ENCODE assay signal across 8 cellular contexts in genomic region chr13:21668665-21669599, GRCh38. TPM values are rescaled to one million over a fixed set of nuclear protein-coding genes. Genes with fewer than 3 reads are reported as not detected.
DNase-seq lines count a peak whose midpoint lies in the region; ATAC-seq and TF ChIP-seq lines count a peak whose summit lies in the region.

No MANE protein-coding gene starts in this region.

- H4K20me1 ChIP-seq in Loucy (ENCODE audit: insufficient read depth, low read length, poor library complexity, severe bottlenecking) = no peaks in the 10 kb centered on the region
- H4K20me1 ChIP-seq in PC-9 (ENCODE audit: insufficient read depth) = no peaks in the 10 kb centered on the region

- no peaks in the 10 kb centered on the region for H3K9me2 ChIP-seq in Loucy (replicated peaks; ENCODE audit: low read depth, low read length)
- H3K9me2 ChIP-seq in PC-9 (ENCODE audit: insufficient read depth) = no peaks in the 10 kb centered on the region

- H3F3A ChIP-seq in Loucy (ENCODE audit: low read depth) = no peaks in the 10 kb centered on the region
- no peaks in the 10 kb centered on the region for H3F3A ChIP-seq in PC-9 (ENCODE audit: insufficient read depth, low read depth)

- H3K4me2 ChIP-seq in Loucy (ENCODE audit: low read depth, low read length, poor library complexity, severe bottlenecking) = peak overlapping the region; percentile 85
- no peak overlapping the region for H3K4me2 ChIP-seq in PC-9

- CTCF ChIA-PET in PC-9 (lab: Charles Lee) = no interaction called here

- no peak for TF ChIP-seq CTCF in Loucy (conservative IDR thresholded peaks at IDR 0.05; ENCODE audit: low read length)
- TF ChIP-seq CTCF in PC-9 (conservative IDR thresholded peaks at IDR 0.05) = no peak

- no peak for TF ChIP-seq POLR2A in GM18505 (IDR thresholded peaks at IDR 0.05; ENCODE audit: borderline replicate concordance, extremely low read depth, insufficient read depth, insufficient read length)

- no peak overlapping the region for H3K27ac ChIP-seq in PC-9

- H2AFZ ChIP-seq in Loucy (ENCODE audit: low read length) (peak overlapping the region; percentile 82), PC-9 (no peak overlapping the region)

- no TSS peak for BruUV-seq in PC-9 (replicated peaks; lab: Mats Ljungman, UMichigan)

- H3K36me3 ChIP-seq in Loucy (ENCODE audit: insufficient read depth, low read length) (no peaks in the 10 kb centered on the region), PC-9 (ENCODE audit: low read depth) (no peaks in the 10 kb centered on the region)

- POLR2A ChIA-PET in PC-9 (lab: Charles Lee; ENCODE audit: unreplicated experiment) = no interaction called here

- ATAC-seq in left ventricle myocardium superior (no peak), GM18505 (IDR thresholded peaks at IDR 0.05; ENCODE audit: unreplicated experiment) (no peak)

- H3K4me1 ChIP-seq in Loucy (ENCODE audit: insufficient read depth, low read length, poor library complexity, severe bottlenecking) (peaks cover 16% of the 10 kb centered on the region), PC-9 (replicated peaks; ENCODE audit: insufficient read depth) (no peaks in the 10 kb centered on the region)

- DNase-seq in DMS53 treated with DMSO at 0.1 percent for 48 hours (lab: John Stamatoyannopoulos, UW; ENCODE audit: unreplicated experiment) (peak; percentile 29), activated gamma-delta T cell (lab: John Stamatoyannopoulos, UW) (peak; percentile 19), left ventricle myocardium superior (peak; percentile 39), retina (peak; percentile 88), NCI-H2171 treated with DMSO at 0.1 percent for 48 hours (lab: John Stamatoyannopoulos, UW) (no peak), PC-9 (no peak)

- H3K4me3 ChIP-seq in Loucy (ENCODE audit: low read length, poor library complexity, severe bottlenecking) (peak overlapping the region; percentile 79), PC-9 (no peak overlapping the region)

- intact Hi-C loops in left ventricle myocardium superior (cut with micrococcal nuclease) (no loop called here), PC-9 (cut with micrococcal nuclease; ENCODE audit: unreplicated experiment) (no loop called here)

- peak overlapping the region; percentile 90 for H3K9ac ChIP-seq in Loucy (ENCODE audit: low read depth, low read length, poor library complexity, severe bottlenecking)

- H3K9me3 ChIP-seq in Loucy (ENCODE audit: insufficient read depth, low read depth, low read length) (no peaks in the 10 kb centered on the region), PC-9 (ENCODE audit: insufficient read depth, low read depth) (no peaks in the 10 kb centered on the region)

- no peaks in the 10 kb centered on the region for H3K27me3 ChIP-seq in Loucy (ENCODE audit: insufficient read depth, low read length, poor library complexity, severe bottlenecking)
- peaks cover 47% of the 10 kb centered on the region for H3K27me3 ChIP-seq in PC-9 (ENCODE audit: insufficient read depth, low read depth)

- peaks cover 8% of the 10 kb centered on the region; the same call in 1 of the 2 replicates for H3K79me2 ChIP-seq in Loucy (ENCODE audit: insufficient read depth, low read length)
- no peaks in the 10 kb centered on the region for H3K79me2 ChIP-seq in PC-9 (ENCODE audit: low read depth)

RNA-seq across cellular contexts. Expression of gene FGF9, which starts 1.9 kb away (rescaled TPM):
- 12.1 TPM for total RNA-seq in left ventricle myocardium superior
- not detected in 2 replicates for total RNA-seq in PC-9 (2021)

Comparison
In these comparisons a context has a peak if more than half of its experiments do, and no peak if none do; other contexts are left out.
1. DNase-seq: peak in DMS53 treated with DMSO at 0.1 percent for 48 hours (single experiment), activated gamma-delta T cell (single experiment), left ventricle myocardium superior (single experiment) and retina (single experiment); none in NCI-H2171 treated with DMSO at 0.1 percent for 48 hours (single experiment) and PC-9 (0 of 2).
2. RNA of gene FGF9, which starts 1.9 kb away (total RNA-seq): 12.1 TPM in left ventricle myocardium superior (single experiment); not detected in PC-9; every median in the first group is over 10 times any median in the second.